Comparison of ENCODE assay signal across 20 cellular contexts in genomic region chr15:45536951-45537350, GRCh38. TPM values are rescaled to one million over a fixed set of nuclear protein-coding genes. Genes with fewer than 3 reads are reported as not detected.
DNase-seq lines count a peak whose midpoint lies in the region; ATAC-seq, FAIRE-seq and TF ChIP-seq lines count a peak whose summit lies in the region.
"Had no signal": no experiment of that assay in that cellular context is flagged by ENCODE, and none has a peak within 500 bp of the region (broad histone marks: within the 10 kb centered on the region; RNA-seq: fewer than 3 reads in every experiment).

No MANE protein-coding gene starts in this region.

- H3K36me3 Mint-ChIP-seq in nephron (ENCODE audit: low read depth): no peaks in the 10 kb centered on the region
- H3K36me3 Mint-ChIP-seq: CD4-positive, alpha-beta memory T cell had no signal

- peaks cover 4% of the 10 kb centered on the region for H3K27me3 Mint-ChIP-seq in nephron (ENCODE audit: low read depth)

- peaks cover 4% of the 10 kb centered on the region for H3K9me1 ChIP-seq in K562 (ENCODE audit: control insufficient read depth, insufficient read depth, low read length)

- POLR2A ChIA-PET in K562 (lab: Yijun Ruan, JAX): interaction anchor here (1.2 kb wide), 1 partner anchor 18 kb away, joined by 4 read pairs; no protein-coding TSS in a partner anchor

- H3K27me3 ChIP-seq in K562 (ENCODE audit: control insufficient read depth in 2 of 2, insufficient read depth in 2 of 2, low read length in 2 of 2): peaks cover 11 to 15% of the 10 kb centered on the region in 2 experiments; a peak in 4 of 5 replicates
- no peaks in the 10 kb centered on the region for H3K27me3 ChIP-seq in dorsolateral prefrontal cortex

- CTCF ChIA-PET in K562 (lab: Yijun Ruan, JAX; ENCODE audit: low intra/inter-chr PET ratio): no interaction called here

- no peak; the same call in 2 of the 3 replicates for ATAC-seq in K562
- ATAC-seq in HG03571 (IDR thresholded peaks at IDR 0.05; ENCODE audit: unreplicated experiment): no peak
- ATAC-seq in HG03175 (IDR thresholded peaks at IDR 0.05; ENCODE audit: unreplicated experiment): no peak
- ATAC-seq: GM12878, GM23338, HCT116 had no signal

- no peak for TF ChIP-seq EP300 in K562 (IDR thresholded peaks at IDR 0.05; ENCODE audit: low read length)

- no TSS peak for BruUV-seq in K562 (replicated peaks; lab: Mats Ljungman, UMichigan)

- H3K9me3 Mint-ChIP-seq in nephron: no peaks in the 10 kb centered on the region
- H3K9me3 Mint-ChIP-seq: CD4-positive, alpha-beta memory T cell; GM23338; H9 had no signal

- H3K9ac ChIP-seq in K562 (ENCODE audit: insufficient read depth in 1 of 2, low read depth in 2 of 2, low read length in 2 of 2): no peak overlapping the region

- H3K4me3 Mint-ChIP-seq in nephron: no peak overlapping the region
- H3K4me3 Mint-ChIP-seq: CD4-positive, alpha-beta memory T cell; GM23338; H9 had no signal

- no peak for TF ChIP-seq RAD21 in K562 (CRISPR knock-in tag; conservative IDR thresholded peaks at IDR 0.05 in 1 of 2, IDR thresholded peaks at IDR 0.05 in 1 of 2)

- no peak overlapping the region for H3K4me2 ChIP-seq in K562 (ENCODE audit: insufficient read depth, low read length)
- H3K4me2 ChIP-seq: GM23338 had no signal

- peak overlapping the region in 2 of 3 experiments; percentile 50 to 64 for H3K27ac Mint-ChIP-seq in nephron
- H3K27ac Mint-ChIP-seq: CD4-positive, alpha-beta memory T cell; GM23338; H9 had no signal

- no peak for FAIRE-seq in K562 (lab: Jason Lieb, UNC)
- FAIRE-seq: GM12878, GM19239 had no signal

- no peak for TF ChIP-seq CTCF in K562 (IDR thresholded peaks at IDR 0.05 in 2 of 3, conservative IDR thresholded peaks at IDR 0.05 in 1 of 3; ENCODE audit: insufficient read depth in 2 of 3, low read depth in 1 of 3, low read length in 3 of 3)
- no peak for TF ChIP-seq CTCF in nephron (IDR thresholded peaks at IDR 0.05; ENCODE audit: unreplicated experiment in 3 of 3)
- no peak for TF ChIP-seq CTCF in dorsolateral prefrontal cortex (IDR thresholded peaks at IDR 0.05 in 54 of 56, conservative IDR thresholded peaks at IDR 0.05 in 2 of 56; ENCODE audit: low read depth in 1 of 56, partially characterized antibody in 56 of 56)

- no peak overlapping the region for H2AFZ ChIP-seq in K562 (ENCODE audit: low read depth, low read length)
- H2AFZ ChIP-seq: GM23338 had no signal

- whole genome bisulfite sequencing in K562 (ENCODE audit: insufficient coverage, low coverage, missing lambda C conversion rate): 5% methylated on average over 3 of the region's 3 CpGs

- peaks cover 0 to 6% of the 10 kb centered on the region in 2 experiments; a peak in 3 of 5 replicates for H3K4me1 ChIP-seq in K562 (replicated peaks in 1 of 2; ENCODE audit: control insufficient read depth in 2 of 2, insufficient read depth in 2 of 2, low read length in 2 of 2)

- H4K20me1 ChIP-seq in K562 (replicated peaks; ENCODE audit: control insufficient read depth, insufficient read depth, low read length): no peaks in the 10 kb centered on the region

- no peaks in the 10 kb centered on the region for H3K36me3 ChIP-seq in K562 (ENCODE audit: control insufficient read depth, insufficient read depth, low read length)

- TF ChIP-seq POLR2A in K562 (conservative IDR thresholded peaks at IDR 0.05): no peak

- H3K79me2 ChIP-seq in K562 (ENCODE audit: control insufficient read depth, insufficient read depth, low read length): no peaks in the 10 kb centered on the region

- in situ Hi-C loops in K562 (cut with MboI): no loop called here

- peaks cover 27% of the 10 kb centered on the region for H3K4me1 Mint-ChIP-seq in nephron
- H3K4me1 Mint-ChIP-seq: CD4-positive, alpha-beta memory T cell had no signal

- peak; percentile 6 for DNase-seq in OCI-M1 (lab: John Stamatoyannopoulos, UW)
- DNase-seq in K562 (ENCODE audit: extremely low read depth in 1 of 4, low spot score in 3 of 4): peak in 1 of 4 experiments; percentile 13
- DNase-seq in NOMO-1 treated with dmso at 0.1 percent for 144 hours (lab: John Stamatoyannopoulos, UW; ENCODE audit: unreplicated experiment): no peak
- no peak for DNase-seq in dorsolateral prefrontal cortex
- DNase-seq: C1 segment of cervical spinal cord; Calu3; CD4-positive, alpha-beta memory T cell; COR-L47; DMS53; DMS79 treated with DMSO at 0.1 percent for 48 hours; EL; GDM1; H9 had no signal

- H3K27ac ChIP-seq in K562 (ENCODE audit: extremely low read depth, low read depth, low read length) (no peak overlapping the region), dorsolateral prefrontal cortex (no peak overlapping the region)

- intact Hi-C loops in K562 (cut with micrococcal nuclease) (no loop called here), dorsolateral prefrontal cortex (cut with DNase I) (no loop called here)

- no peak overlapping the region for H3K4me3 ChIP-seq in K562
- no peak overlapping the region for H3K4me3 ChIP-seq in dorsolateral prefrontal cortex
- H3K4me3 ChIP-seq: GM12878, GM23338 had no signal

- no peaks in the 10 kb centered on the region for H3K9me3 ChIP-seq in K562 (replicated peaks; ENCODE audit: control insufficient read depth, insufficient read depth, low read depth, low read length)

TF ChIP-seq in K562, 482 proteins besides CTCF, POLR2A, EP300 and RAD21 (continues in another document):
- TF ChIP-seq MEIS2 (IDR thresholded peaks at IDR 0.05; ENCODE audit: partially characterized antibody) (peak; percentile 76), ZBTB12 (CRISPR knock-in tag; IDR thresholded peaks at IDR 0.05) (no peak)

RNA-seq across cellular contexts. Expression of gene SLC30A4, which starts 14.4 kb away (rescaled TPM):
- total RNA-seq in K562 (2011; cell fraction: chromatin; rRNA removed; ENCODE audit: low replicate concordance): 1.1 TPM in 2 replicates
- total RNA-seq in K562 (2011; cell fraction: nucleolus; rRNA removed): 0.53 and 1.0 TPM in 2 replicates
- 0.73 and 1.3 TPM in 2 replicates for total RNA-seq in K562 (2011; cell fraction: nucleoplasm; rRNA removed)
- 0.24 and 0.32 TPM in 2 replicates for total RNA-seq in K562 (2014; rRNA removed)
- 0.35 and 0.73 TPM in 2 replicates for total RNA-seq in K562 (2014; rRNA removed; fragmentation: Illumina TruSeq; extraction: Trizol)
- total RNA-seq in K562 (2015; rRNA removed; fragmentation: Illumina TruSeq; extraction: Trizol): 0.30 and 0.36 TPM in 2 replicates
- total RNA-seq in K562 (2021): 0.47 and 0.56 TPM in 2 replicates
- polyA plus RNA-seq in K562 (2011; rRNA removed): 0.15 and 0.47 TPM in 2 replicates
- 0.19 and 0.24 TPM in 2 replicates for polyA plus RNA-seq in K562 (2011; cell fraction: cytosol; rRNA removed)
- polyA plus RNA-seq in K562 (2011; cell fraction: nucleus; rRNA removed): 0.04 and 0.28 TPM in 2 replicates
- 0.34 and 0.43 TPM in 2 replicates for polyA plus RNA-seq in K562 (2012)
- polyA plus RNA-seq in K562 (2014; fragmentation: Illumina TruSeq; extraction: Trizol): 0.22 and 0.40 TPM in 2 replicates
- under 1 TPM; 0.21 to 0.30 TPM for polyA plus RNA-seq in K562 (2014; fragmentation: Nextera tagmentation; extraction: Ambion mirVana)
- 0.25 and 0.42 TPM in 2 replicates for polyA plus RNA-seq in K562 (2014; rRNA removed)
- polyA minus RNA-seq in K562 (2011; rRNA and poly(A)+ RNA removed): 0.39 and 0.60 TPM in 2 replicates
- 0.38 TPM in 1 of 2 replicates, not detected in the other for polyA minus RNA-seq in K562 (2011; cell fraction: cytosol; rRNA and poly(A)+ RNA removed)
- 0.11 and 0.13 TPM in 2 replicates for polyA minus RNA-seq in K562 (2011; cell fraction: nucleus; rRNA and poly(A)+ RNA removed)
- total RNA-seq in dorsolateral prefrontal cortex: 10 to 100 TPM; 11.4 to 24.5 (median 17.2) TPM
- total RNA-seq: GM23338, H9 had no signal
- polyA plus RNA-seq: GM23338 had no signal

RNA-seq across cellular contexts. Expression of gene BLOC1S6, which starts 50.2 kb away (rescaled TPM):
- total RNA-seq in K562 (2011; cell fraction: chromatin; rRNA removed; ENCODE audit: low replicate concordance): 7.5 and 48.9 TPM in 2 replicates
- 6.7 and 7.0 TPM in 2 replicates for total RNA-seq in K562 (2011; cell fraction: nucleolus; rRNA removed)
- total RNA-seq in K562 (2011; cell fraction: nucleoplasm; rRNA removed): 15.3 and 25.3 TPM in 2 replicates
- total RNA-seq in K562 (2014; rRNA removed) (40.9 and 51.3 TPM in 2 replicates), K562 (2014; rRNA removed; fragmentation: Illumina TruSeq; extraction: Trizol) (63.0 and 73.4 TPM in 2 replicates), K562 (2015; rRNA removed; fragmentation: Illumina TruSeq; extraction: Trizol) (70.5 and 72.4 TPM in 2 replicates), K562 (2021) (38.2 and 38.4 TPM in 2 replicates), dorsolateral prefrontal cortex (10 to 100 TPM; 30.3 to 80.3 (median 55.0) TPM)
- polyA plus RNA-seq in K562 (2011; rRNA removed) (20.1 and 25.1 TPM in 2 replicates), K562 (2014; fragmentation: Illumina TruSeq; extraction: Trizol) (44.0 and 45.1 TPM in 2 replicates), K562 (2014; fragmentation: Nextera tagmentation; extraction: Ambion mirVana) (10 to 100 TPM; 18.2 to 20.3 TPM), K562 (2014; rRNA removed) (34.9 and 37.2 TPM in 2 replicates)
- polyA plus RNA-seq in K562 (2011; cell fraction: cytosol; rRNA removed): 6.2 and 13.5 TPM in 2 replicates
- 4.5 and 5.0 TPM in 2 replicates for polyA plus RNA-seq in K562 (2011; cell fraction: nucleus; rRNA removed)
- 45.7 and 45.8 TPM in 2 replicates for polyA plus RNA-seq in K562 (2012)
- 31.3 and 31.8 TPM in 2 replicates for polyA minus RNA-seq in K562 (2011; rRNA and poly(A)+ RNA removed)
- polyA minus RNA-seq in K562 (2011; cell fraction: cytosol; rRNA and poly(A)+ RNA removed): 18.5 and 26.4 TPM in 2 replicates
- polyA minus RNA-seq in K562 (2011; cell fraction: nucleus; rRNA and poly(A)+ RNA removed): 5.1 and 12.8 TPM in 2 replicates

Comparison
In these comparisons a context has a peak if more than half of its experiments do, and no peak if none do; other contexts are left out.
1. RNA of gene SLC30A4, which starts 14.4 kb away (total RNA-seq): 11.4 to 24.5 TPM in dorsolateral prefrontal cortex; 0.24 to 1.3 TPM in K562; every median in the first group is over 4 times any median in the second.